ENCODE assay signal across 23 cellular contexts in the genomic region with DNA sequence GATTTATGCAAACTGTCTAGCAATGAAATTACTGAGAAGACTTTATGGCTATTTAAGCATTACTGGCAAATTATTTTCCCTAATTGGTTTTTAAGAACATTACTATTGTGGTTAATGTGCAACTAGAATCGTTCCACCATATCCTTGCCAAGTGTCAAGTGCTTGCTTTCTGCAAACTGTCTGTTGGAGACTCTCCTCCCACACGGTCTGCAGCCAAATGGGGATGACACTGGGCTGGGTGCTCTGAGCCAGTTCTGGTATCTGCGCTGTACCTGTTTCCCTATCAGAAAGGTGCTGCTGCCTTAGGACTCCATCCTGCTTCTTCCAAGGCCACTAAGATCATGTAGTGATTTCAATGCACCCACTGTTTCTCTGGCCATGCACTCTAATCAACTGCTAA.
"Had no signal": no experiment of that assay in that cellular context is flagged by ENCODE, and none has a peak within 500 bp of the region (broad histone marks: within the 10 kb centered on the region; RNA-seq: fewer than 3 reads in every experiment).

No MANE protein-coding gene starts in this region.

- H3K36me3 Mint-ChIP-seq: activated CD4-positive, alpha-beta memory T cell treated with anti-CD3 and anti-CD28 coated beads for 36 hours; activated naive CD4-positive, alpha-beta T cell treated with anti-CD3 and anti-CD28 coated beads, Interleukin-2, amount 10 ng/mL, durations not matched to agents 7 days and 5 days; activated naive CD8-positive, alpha-beta T cell treated with anti-CD3 and anti-CD28 coated beads, Interleukin-2, amount 10 ng/mL, durations not matched to agents 7 days and 5 days; natural killer cell; neural progenitor cell had no signal

- H3K27ac Mint-ChIP-seq: activated CD4-positive, alpha-beta memory T cell treated with anti-CD3 and anti-CD28 coated beads for 36 hours; activated CD4-positive, alpha-beta T cell treated with anti-CD3 and anti-CD28 coated beads, Interleukin-2, amount 10 ng/mL, durations not matched to agents 24 days and 14 days; activated naive CD4-positive, alpha-beta T cell treated with anti-CD3 and anti-CD28 coated beads, Interleukin-2, amount 10 ng/mL, durations not matched to agents 7 days and 5 days; activated naive CD8-positive, alpha-beta T cell treated with anti-CD3 and anti-CD28 coated beads, Interleukin-2, amount 10 ng/mL, durations not matched to agents 7 days and 5 days; activated T-helper 1 cell treated with anti-CD3 and anti-CD28 coated beads, Interleukin-12 subunit alpha, Interleukin-12 subunit beta, Interleukin-2, Interleukin-4 antibody, amounts not matched to agents 30 ng/mL and 10 ng/mL and 1 ng/mL, durations not matched to agents 14 hours and 24 hours and 36 hours; natural killer cell; neural progenitor cell; stimulated activated naive B cell treated with anti-CD40 and anti-IgM and Interleukin-4, amounts not matched to agents 10 μg/mL and 1 μg/mL and 100 μg/mL, for 72 hours had no signal

- DNase-seq: activated CD4-positive, alpha-beta memory T cell treated with anti-CD3 and anti-CD28 coated beads for 36 hours; activated CD4-positive, alpha-beta T cell treated with anti-CD3 and anti-CD28 coated beads, Interleukin-2, amount 10 ng/mL, durations not matched to agents 24 days and 14 days; activated CD4-positive, CD25-positive, alpha-beta regulatory T cell treated with anti-CD3 and anti-CD28 coated beads, Interleukin-2, amount 50 U/mL, for 72 hours; activated CD8-positive, alpha-beta memory T cell treated with anti-CD3 and anti-CD28 coated beads, Interleukin-2, amount 50 U/mL, for 4 hours; activated gamma-delta T cell; activated naive CD4-positive, alpha-beta T cell treated with anti-CD3 and anti-CD28 coated beads, Interleukin-2, amount 10 ng/mL, durations not matched to agents 7 days and 5 days; activated naive CD8-positive, alpha-beta T cell treated with anti-CD3 and anti-CD28 coated beads, Interleukin-2, amount 10 ng/mL, durations not matched to agents 7 days and 5 days; activated T-cell treated with anti-CD3 and anti-CD28 coated beads, Interleukin-2, amount 50 U/mL, for 1 hour; amniotic stem cell; dorsolateral prefrontal cortex; effector memory CD4-positive, alpha-beta T cell; left ventricle myocardium inferior; mesendoderm; natural killer cell; stimulated activated CD4-positive, alpha-beta T cell treated with anti-CD3 and anti-CD28 coated beads, Interleukin-1b, Interleukin-23, amount 100 ng/mL, for 48 hours; stimulated activated CD4-positive, alpha-beta T cell treated with anti-CD3 and anti-CD28 coated beads, Interleukin-4, amount 100 ng/mL, for 4 hours; stimulated activated naive B cell treated with anti-CD40 and anti-IgM and Interleukin-4, amounts not matched to agents 10 μg/mL and 1 μg/mL and 100 μg/mL, for 72 hours; stomach; thyroid gland; upper lobe of left lung; WERI-Rb-1 had no signal

- H3K4me3 Mint-ChIP-seq: activated CD4-positive, alpha-beta memory T cell treated with anti-CD3 and anti-CD28 coated beads for 36 hours; activated CD4-positive, alpha-beta T cell treated with anti-CD3 and anti-CD28 coated beads, Interleukin-2, amount 10 ng/mL, durations not matched to agents 24 days and 14 days; activated naive CD4-positive, alpha-beta T cell treated with anti-CD3 and anti-CD28 coated beads, Interleukin-2, amount 10 ng/mL, durations not matched to agents 7 days and 5 days; activated naive CD8-positive, alpha-beta T cell treated with anti-CD3 and anti-CD28 coated beads, Interleukin-2, amount 10 ng/mL, durations not matched to agents 7 days and 5 days; activated T-helper 1 cell treated with anti-CD3 and anti-CD28 coated beads, Interleukin-12 subunit alpha, Interleukin-12 subunit beta, Interleukin-2, Interleukin-4 antibody, amounts not matched to agents 30 ng/mL and 10 ng/mL and 1 ng/mL, durations not matched to agents 14 hours and 24 hours and 36 hours; natural killer cell; neural progenitor cell; stimulated activated naive B cell treated with anti-CD40 and anti-IgM and Interleukin-4, amounts not matched to agents 10 μg/mL and 1 μg/mL and 100 μg/mL, for 72 hours had no signal

- ATAC-seq: natural killer cell; stimulated activated naive B cell treated with anti-CD40 and anti-IgM and Interleukin-4, amounts not matched to agents 10 μg/mL and 1 μg/mL and 100 μg/mL, for 72 hours had no signal

- H3K9me3 Mint-ChIP-seq: activated CD4-positive, alpha-beta T cell treated with anti-CD3 and anti-CD28 coated beads, Interleukin-2, amount 10 ng/mL, durations not matched to agents 24 days and 14 days; activated naive CD8-positive, alpha-beta T cell treated with anti-CD3 and anti-CD28 coated beads, Interleukin-2, amount 10 ng/mL, durations not matched to agents 7 days and 5 days; activated T-helper 1 cell treated with anti-CD3 and anti-CD28 coated beads, Interleukin-12 subunit alpha, Interleukin-12 subunit beta, Interleukin-2, Interleukin-4 antibody, amounts not matched to agents 30 ng/mL and 10 ng/mL and 1 ng/mL, durations not matched to agents 14 hours and 24 hours and 36 hours; natural killer cell; neural progenitor cell had no signal

- H3K4me1 Mint-ChIP-seq: activated CD4-positive, alpha-beta T cell treated with anti-CD3 and anti-CD28 coated beads, Interleukin-2, amount 10 ng/mL, durations not matched to agents 24 days and 14 days; activated naive CD4-positive, alpha-beta T cell treated with anti-CD3 and anti-CD28 coated beads, Interleukin-2, amount 10 ng/mL, durations not matched to agents 7 days and 5 days; activated naive CD8-positive, alpha-beta T cell treated with anti-CD3 and anti-CD28 coated beads, Interleukin-2, amount 10 ng/mL, durations not matched to agents 7 days and 5 days; natural killer cell; neural progenitor cell; stimulated activated naive B cell treated with anti-CD40 and anti-IgM and Interleukin-4, amounts not matched to agents 10 μg/mL and 1 μg/mL and 100 μg/mL, for 72 hours had no signal
